ENCODE assay signal across 15 cellular contexts in the genomic region with DNA sequence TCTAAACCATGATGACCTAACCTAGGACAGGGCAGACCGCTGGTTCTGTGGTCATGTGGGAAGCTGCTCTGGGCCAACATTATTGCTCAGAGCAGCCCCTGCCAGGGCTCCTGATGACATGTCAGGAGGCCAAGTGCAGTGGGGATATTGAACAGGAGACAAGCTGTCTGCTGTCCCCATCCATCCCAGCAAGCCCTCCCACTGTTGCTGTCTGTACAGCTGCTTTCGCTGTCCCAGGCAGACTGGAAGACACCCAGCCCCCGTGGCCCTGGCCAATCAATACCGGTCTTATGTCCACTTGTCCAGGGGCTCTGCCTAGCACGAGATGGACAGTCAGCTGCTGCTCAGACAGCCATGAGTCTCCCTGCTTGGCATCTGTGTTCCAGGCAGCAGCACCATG. TPM values are rescaled to one million over a fixed set of nuclear protein-coding genes. Genes with fewer than 3 reads are reported as not detected.
DNase-seq lines count a peak whose midpoint lies in the region; ATAC-seq lines count a peak whose summit lies in the region.
"Had no signal": no experiment of that assay in that cellular context is flagged by ENCODE, and none has a peak within 500 bp of the region (broad histone marks: within the 10 kb centered on the region; RNA-seq: fewer than 3 reads in every experiment).

No MANE protein-coding gene starts in this region.

- H3K9me3 ChIP-seq in MG63: no peaks in the 10 kb centered on the region
- H3K9me3 ChIP-seq: right lobe of liver, stomach had no signal

- H3K27ac Mint-ChIP-seq in stimulated activated naive B cell treated with anti-CD40 and anti-IgM and Interleukin-4, amounts not matched to agents 10 μg/mL and 1 μg/mL and 100 μg/mL, for 72 hours: peak overlapping the region; percentile 90
- H3K27ac Mint-ChIP-seq: CD4-positive, alpha-beta T cell; T-cell had no signal

- H3K36me3 ChIP-seq in MG63: no peaks in the 10 kb centered on the region
- H3K36me3 ChIP-seq: right lobe of liver, stomach had no signal

- H3K36me3 Mint-ChIP-seq in stimulated activated naive B cell treated with anti-CD40 and anti-IgM and Interleukin-4, amounts not matched to agents 10 μg/mL and 1 μg/mL and 100 μg/mL, for 72 hours: peaks cover 7 to 9% of the 10 kb centered on the region in 2 donors
- H3K36me3 Mint-ChIP-seq: T-cell had no signal

- no peaks in the 10 kb centered on the region for H3K27me3 Mint-ChIP-seq in stimulated activated naive B cell treated with anti-CD40 and anti-IgM and Interleukin-4, amounts not matched to agents 10 μg/mL and 1 μg/mL and 100 μg/mL, for 72 hours
- H3K27me3 Mint-ChIP-seq: CD4-positive, alpha-beta T cell had no signal

- H3K4me3 Mint-ChIP-seq in stimulated activated naive B cell treated with anti-CD40 and anti-IgM and Interleukin-4, amounts not matched to agents 10 μg/mL and 1 μg/mL and 100 μg/mL, for 72 hours: peak overlapping the region in 1 of 2 donors; percentile 41
- H3K4me3 Mint-ChIP-seq: CD4-positive, alpha-beta T cell; T-cell had no signal

- H3K9me3 Mint-ChIP-seq in stimulated activated naive B cell treated with anti-CD40 and anti-IgM and Interleukin-4, amounts not matched to agents 10 μg/mL and 1 μg/mL and 100 μg/mL, for 72 hours: peaks cover 2 to 7% of the 10 kb centered on the region in 2 donors
- H3K9me3 Mint-ChIP-seq: CD4-positive, alpha-beta T cell; T-cell had no signal

- H3K27ac ChIP-seq in caudate nucleus (ENCODE audit: low read depth, low read length): peak overlapping the region; percentile 87
- H3K27ac ChIP-seq: right lobe of liver, stomach had no signal

- peak; percentile 80 for DNase-seq in MG63
- DNase-seq in caudate nucleus (lab: John Stamatoyannopoulos, UW): peak in 60 of 61 donors; percentile 27 to 96 (median 82)
- peak; percentile 78 for DNase-seq in inferior parietal cortex (ENCODE audit: extremely low spot score)
- no peak for DNase-seq in stimulated activated naive B cell treated with anti-CD40 and anti-IgM and Interleukin-4, amounts not matched to agents 10 μg/mL and 1 μg/mL and 100 μg/mL, for 72 hours
- DNase-seq in NCI-H510A (lab: John Stamatoyannopoulos, UW): no peak
- no peak for DNase-seq in activated CD8-positive, alpha-beta memory T cell treated with anti-CD3 and anti-CD28 coated beads, Interleukin-2, amount 50 U/mL, for 4 hours
- DNase-seq in NCI-H2171 (lab: John Stamatoyannopoulos, UW): no peak
- DNase-seq: activated T-cell treated with anti-CD3 and anti-CD28 coated beads for 4 hours; CD4-positive, alpha-beta T cell; NCI-H2107; OCI-M1; right lobe of liver; stomach; T-cell had no signal

- peaks cover 33 to 70% of the 10 kb centered on the region in 2 donors for H3K4me1 Mint-ChIP-seq in stimulated activated naive B cell treated with anti-CD40 and anti-IgM and Interleukin-4, amounts not matched to agents 10 μg/mL and 1 μg/mL and 100 μg/mL, for 72 hours
- H3K4me1 Mint-ChIP-seq: T-cell had no signal

- no peaks in the 10 kb centered on the region for H3K27me3 ChIP-seq in MG63
- H3K27me3 ChIP-seq: right lobe of liver had no signal

- no peak overlapping the region for H3K4me3 ChIP-seq in MG63
- H3K4me3 ChIP-seq: right lobe of liver, stomach had no signal

- no peak for ATAC-seq in stimulated activated naive B cell treated with anti-CD40 and anti-IgM and Interleukin-4, amounts not matched to agents 10 μg/mL and 1 μg/mL and 100 μg/mL, for 72 hours (replicated peaks)
- no peak for ATAC-seq in GM21390 (IDR thresholded peaks at IDR 0.05; ENCODE audit: unreplicated experiment)
- ATAC-seq: T-cell had no signal

RNA-seq across cellular contexts. Expression of gene FNDC1, which starts 43.2 kb away (rescaled TPM):
- total RNA-seq in MG63 (2014; rRNA removed; shearing (Covaris generic); ENCODE audit: low replicate concordance): 0.05 TPM in 1 of 2 replicates, not detected in the other
- total RNA-seq: CD4-positive, alpha-beta T cell had no signal

Comparison
In these comparisons a context has a peak if more than half of its experiments do, and no peak if none do; other contexts are left out.
1. DNase-seq: peak in MG63 (single experiment), caudate nucleus (60 of 61) and inferior parietal cortex (single experiment); none in stimulated activated naive B cell treated with anti-CD40 and anti-IgM and Interleukin-4, amounts not matched to agents 10 μg/mL and 1 μg/mL and 100 μg/mL, for 72 hours (single experiment), NCI-H510A (single experiment), activated CD8-positive, alpha-beta memory T cell treated with anti-CD3 and anti-CD28 coated beads, Interleukin-2, amount 50 U/mL, for 4 hours (single experiment) and NCI-H2171 (single experiment).